Comparison of ENCODE assay signal across 4 cellular contexts in the genomic region with DNA sequence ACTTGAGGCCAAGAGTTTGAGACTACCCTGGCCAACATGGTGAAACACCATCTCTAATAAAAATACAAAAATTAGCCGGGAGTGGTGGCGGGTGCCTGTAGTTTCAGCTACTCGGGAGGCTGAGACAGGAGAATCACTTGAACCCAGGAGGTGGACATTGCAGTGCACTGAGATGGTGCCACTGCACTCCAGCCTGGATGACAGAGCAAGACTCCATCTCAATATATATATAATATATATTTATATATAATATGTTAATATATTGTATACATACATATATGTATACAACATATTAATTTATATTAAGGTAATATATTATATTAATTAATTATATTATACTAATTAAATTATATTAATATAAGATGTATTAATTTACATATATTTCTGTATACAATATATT. TPM values are rescaled to one million over a fixed set of nuclear protein-coding genes. Genes with fewer than 3 reads are reported as not detected.
"Had no signal": no experiment of that assay in that cellular context is flagged by ENCODE, and none has a peak within 500 bp of the region (broad histone marks: within the 10 kb centered on the region; RNA-seq: fewer than 3 reads in every experiment).

No MANE protein-coding gene starts in this region.

RNA-seq across cellular contexts. Expression of gene RLN3, which starts 8.2 kb away (rescaled TPM):
- total RNA-seq: HepG2, HT-29, HT1080, IMR-90 had no signal
- polyA plus RNA-seq: HepG2, IMR-90 had no signal
